1 cellular context compared by ENCODE assay signal in the genomic region with DNA sequence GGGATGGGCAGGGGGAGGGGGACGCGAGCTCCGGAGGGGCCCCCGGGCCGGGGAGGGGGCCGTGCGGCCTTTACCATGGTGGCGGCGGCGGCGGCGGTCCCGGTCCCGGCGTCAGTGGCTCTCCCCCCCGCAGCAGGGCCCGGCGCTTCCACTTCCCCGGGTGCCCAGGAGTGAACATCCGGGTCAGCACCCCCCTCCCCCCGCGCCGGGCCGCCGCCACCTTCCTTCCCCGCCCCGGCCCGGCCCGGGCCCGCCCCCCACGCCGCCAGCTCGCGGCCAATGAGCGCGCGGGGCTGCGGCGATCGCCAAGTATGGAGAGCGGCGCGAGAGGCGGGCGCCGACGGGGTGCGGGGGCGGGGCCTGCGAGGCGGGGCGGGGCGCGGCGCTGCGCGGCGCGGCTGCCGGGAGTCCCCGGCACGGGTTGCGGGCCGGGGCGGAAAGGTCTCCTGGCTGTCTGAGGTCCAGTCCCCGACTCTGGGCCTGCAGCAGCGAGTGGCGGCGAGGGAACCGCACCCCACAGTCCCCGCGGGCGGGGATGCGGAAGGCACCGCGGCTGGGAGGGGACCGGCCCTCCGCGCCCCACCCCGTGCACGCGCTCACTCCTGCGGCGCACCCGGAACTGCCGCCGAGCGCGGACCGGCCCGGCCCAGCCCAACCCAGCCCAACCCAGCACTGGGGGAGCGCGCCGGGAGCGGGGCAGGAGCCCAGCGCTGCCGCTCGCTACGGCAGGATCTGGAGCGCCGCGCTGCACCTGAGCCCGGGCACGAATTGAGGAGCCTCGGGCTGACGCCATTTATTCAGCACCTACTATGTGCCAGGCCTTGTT.
A peak's percentile ranks its signal among the peaks of the same experiment; 100 is the strongest.
TF ChIP-seq lines count a peak whose summit lies in the region.

A gene (minus strand): TSS at position 178 of the 826 bp plus-strand sequence. CDS start 101 bp downstream, at position 77.

TF ChIP-seq in WTC11, 78 proteins besides CTCF, POLR2A, EP300 and RAD21 (continued from another document):
- TF ChIP-seq, protein P1, sequence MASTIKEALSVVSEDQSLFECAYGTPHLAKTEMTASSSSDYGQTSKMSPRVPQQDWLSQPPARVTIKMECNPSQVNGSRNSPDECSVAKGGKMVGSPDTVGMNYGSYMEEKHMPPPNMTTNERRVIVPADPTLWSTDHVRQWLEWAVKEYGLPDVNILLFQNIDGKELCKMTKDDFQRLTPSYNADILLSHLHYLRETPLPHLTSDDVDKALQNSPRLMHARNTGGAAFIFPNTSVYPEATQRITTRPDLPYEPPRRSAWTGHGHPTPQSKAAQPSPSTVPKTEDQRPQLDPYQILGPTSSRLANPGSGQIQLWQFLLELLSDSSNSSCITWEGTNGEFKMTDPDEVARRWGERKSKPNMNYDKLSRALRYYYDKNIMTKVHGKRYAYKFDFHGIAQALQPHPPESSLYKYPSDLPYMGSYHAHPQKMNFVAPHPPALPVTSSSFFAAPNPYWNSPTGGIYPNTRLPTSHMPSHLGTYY (CRISPR knock-in tag; IDR thresholded peaks at IDR 0.05) = no peak
- peak; percentile 38; the same call in 1 of the 2 replicates for TF ChIP-seq SMAD3 (CRISPR knock-in tag; IDR thresholded peaks at IDR 0.05; ENCODE audit: borderline replicate concordance)
